Comparison of ENCODE assay signal across 8 cellular contexts in genomic region chr3:128487538-128487812, GRCh38. TPM values are rescaled to one million over a fixed set of nuclear protein-coding genes. Genes with fewer than 3 reads are reported as not detected.
DNase-seq lines count a peak whose midpoint lies in the region; ATAC-seq and TF ChIP-seq lines count a peak whose summit lies in the region.

No MANE protein-coding gene starts in this region.

- no peak for DNase-seq in cardiac muscle cell (ENCODE audit: low read depth in 1 of 2, low spot score in 1 of 2)
- DNase-seq in Right ventricle myocardium inferior (ENCODE audit: missing footprints): no peak
- DNase-seq in breast epithelium (ENCODE audit: low spot score in 2 of 2): no peak
- no peak for DNase-seq in NCI-H526 treated with DMSO at 0.1 percent for 48 hours (lab: John Stamatoyannopoulos, UW)
- DNase-seq in DMS79 treated with DMSO at 0.1 percent for 48 hours (lab: John Stamatoyannopoulos, UW): no peak

- peak overlapping the region; percentile 58 for H3K4me3 ChIP-seq in cardiac muscle cell
- H3K4me3 ChIP-seq in breast epithelium: peak overlapping the region; percentile 50 to 76 (median 55)
- peak overlapping the region; percentile 24 for H3K4me3 ChIP-seq in mononuclear cell (ENCODE audit: low read length)
- H3K4me3 ChIP-seq in urinary bladder (ENCODE audit: low read depth, low read length): peak overlapping the region; percentile 62

- 2% methylated on average over 18 of the region's 18 CpGs for WGBS in urinary bladder

- TF ChIP-seq CTCF in cardiac muscle cell (IDR thresholded peaks at IDR 0.05; ENCODE audit: low read depth, low read length): no peak
- no peak for TF ChIP-seq CTCF in breast epithelium (IDR thresholded peaks at IDR 0.05)

- H3K27me3 ChIP-seq in cardiac muscle cell: peaks cover 93% of the 10 kb centered on the region
- peaks cover 7 to 100% of the 10 kb centered on the region in 2 donors for H3K27me3 ChIP-seq in breast epithelium
- peaks cover 98% of the 10 kb centered on the region for H3K27me3 ChIP-seq in mononuclear cell (ENCODE audit: insufficient read depth, low read length)

- intact Hi-C loops in Right ventricle myocardium inferior (cut with DNase I) (no loop called here), breast epithelium (cut with DNase I; ENCODE audit: low total_unique reads) (loop anchor here (5.0 to 10.0 kb wide), 2 partner anchors 403 to 530 kb away; no protein-coding TSS in a partner anchor)

- H3K36me3 ChIP-seq in cardiac muscle cell (no peaks in the 10 kb centered on the region), breast epithelium (no peaks in the 10 kb centered on the region), urinary bladder (ENCODE audit: insufficient read depth) (no peaks in the 10 kb centered on the region)

- no peak for ATAC-seq in Right ventricle myocardium inferior
- ATAC-seq in GM18505 (IDR thresholded peaks at IDR 0.05; ENCODE audit: unreplicated experiment): no peak

- H3K9me3 ChIP-seq in cardiac muscle cell (ENCODE audit: low read depth) (no peaks in the 10 kb centered on the region), breast epithelium (no peaks in the 10 kb centered on the region), mononuclear cell (ENCODE audit: low read depth, low read length) (no peaks in the 10 kb centered on the region)

- TF ChIP-seq POLR2A in breast epithelium (IDR thresholded peaks at IDR 0.05) (no peak), GM18505 (IDR thresholded peaks at IDR 0.05; ENCODE audit: borderline replicate concordance, extremely low read depth, insufficient read depth, insufficient read length) (no peak)

- H3K27ac ChIP-seq in cardiac muscle cell: no peak overlapping the region
- no peak overlapping the region for H3K27ac ChIP-seq in breast epithelium
- peak overlapping the region; percentile 53 for H3K27ac ChIP-seq in urinary bladder (ENCODE audit: low read depth)

- peaks cover 42% of the 10 kb centered on the region for H3K4me1 ChIP-seq in cardiac muscle cell (ENCODE audit: low read depth)
- peaks cover 13 to 16% of the 10 kb centered on the region in 2 donors for H3K4me1 ChIP-seq in breast epithelium
- peaks cover 68% of the 10 kb centered on the region for H3K4me1 ChIP-seq in mononuclear cell (ENCODE audit: insufficient read depth, low read length)
- peaks cover 3% of the 10 kb centered on the region for H3K4me1 ChIP-seq in urinary bladder (ENCODE audit: insufficient read depth)

RNA-seq across cellular contexts. Expression of gene GATA2, which starts 5.5 kb away (rescaled TPM):
- total RNA-seq in cardiac muscle cell: 17.7 and 18.3 TPM in 2 replicates
- 15.2 and 22.7 TPM in 2 replicates for polyA plus RNA-seq in cardiac muscle cell
- 9.1 TPM for total RNA-seq in Right ventricle myocardium inferior
- total RNA-seq in breast epithelium: 10 to 100 TPM in 1 of 3 donors, 1 to 10 TPM in 2; 6.0 to 14.4 (median 6.6) TPM
- total RNA-seq in mononuclear cell: 2.9 TPM
- total RNA-seq in urinary bladder: 19.2 TPM
- polyA plus RNA-seq in urinary bladder: 25.7 TPM

RNA-seq across cellular contexts. Expression of gene DNAJB8, which starts 20.8 kb away (rescaled TPM):
- total RNA-seq in cardiac muscle cell: not detected in 2 replicates
- polyA plus RNA-seq in cardiac muscle cell: not detected in 2 replicates
- total RNA-seq in Right ventricle myocardium inferior: not detected
- total RNA-seq in breast epithelium: not detected
- total RNA-seq in mononuclear cell: not detected
- total RNA-seq in urinary bladder: not detected
- not detected for polyA plus RNA-seq in urinary bladder
